ENCODE assay signal across 7 cellular contexts in the genomic region with DNA sequence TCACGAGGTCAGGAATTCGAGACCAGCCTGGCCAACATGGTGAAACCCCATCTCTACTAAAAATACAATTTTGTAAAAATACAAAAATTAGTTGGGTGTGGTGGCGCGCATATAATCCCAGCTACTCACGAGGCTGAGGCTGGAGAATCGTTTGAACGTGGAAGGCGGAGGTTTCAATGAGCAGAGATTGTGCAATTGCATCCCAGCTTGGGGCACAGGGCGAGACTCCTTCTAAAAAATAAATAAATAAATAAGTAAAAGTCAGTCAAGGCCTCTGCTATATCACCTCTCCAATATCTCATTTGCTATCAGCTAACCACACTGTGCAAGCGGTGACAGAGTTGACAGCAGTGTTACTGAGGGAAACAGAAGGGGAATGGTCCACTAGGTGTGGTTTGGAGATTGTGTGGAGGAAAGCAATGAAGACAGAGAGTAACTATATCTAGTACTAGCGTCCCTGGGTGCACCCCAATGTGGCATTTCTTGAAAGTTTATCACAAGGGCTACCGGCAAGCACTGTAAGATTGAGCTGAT.
"Had no signal": no experiment of that assay in that cellular context is flagged by ENCODE, and none has a peak within 500 bp of the region (broad histone marks: within the 10 kb centered on the region; RNA-seq: fewer than 3 reads in every experiment).

No MANE protein-coding gene starts in this region.

- ATAC-seq: HepG2 had no signal

- DNase-seq: IMR-90, KBM-7, KG1 had no signal

- H3K27ac ChIP-seq: HL-60, KMS-11 had no signal

- H3K4me2 ChIP-seq: KMS-11 had no signal

- H3K9ac ChIP-seq: KMS-11 had no signal

- FAIRE-seq: HepG2, HTR-8/SVneo had no signal
